Comparison of ENCODE assay signal across 8 cellular contexts in the genomic region with DNA sequence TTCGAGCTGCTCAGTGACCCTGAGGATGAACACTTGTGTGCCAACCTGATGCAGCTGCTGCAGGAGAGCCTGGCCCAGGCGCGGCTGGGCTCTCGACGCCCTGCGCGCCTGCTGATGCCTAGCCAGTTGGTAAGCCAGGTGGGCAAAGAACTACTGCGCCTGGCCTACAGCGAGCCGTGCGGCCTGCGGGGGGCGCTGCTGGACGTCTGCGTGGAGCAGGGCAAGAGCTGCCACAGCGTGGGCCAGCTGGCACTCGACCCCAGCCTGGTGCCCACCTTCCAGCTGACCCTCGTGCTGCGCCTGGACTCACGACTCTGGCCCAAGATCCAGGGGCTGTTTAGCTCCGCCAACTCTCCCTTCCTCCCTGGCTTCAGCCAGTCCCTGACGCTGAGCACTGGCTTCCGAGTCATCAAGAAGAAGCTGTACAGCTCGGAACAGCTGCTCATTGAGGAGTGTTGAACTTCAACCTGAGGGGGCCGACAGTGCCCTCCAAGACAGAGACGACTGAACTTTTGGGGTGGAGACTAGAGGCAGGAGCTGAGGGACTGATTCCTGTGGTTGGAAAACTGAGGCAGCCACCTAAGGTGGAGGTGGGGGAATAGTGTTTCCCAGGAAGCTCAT. TPM values are rescaled to one million over a fixed set of nuclear protein-coding genes. Genes with fewer than 3 reads are reported as not detected.
A peak's percentile ranks its signal among the peaks of the same experiment; 100 is the strongest.
DNase-seq lines count a peak whose midpoint lies in the region; ATAC-seq, FAIRE-seq and TF ChIP-seq lines count a peak whose summit lies in the region.

No MANE protein-coding gene starts in this region.

- H3K9ac ChIP-seq in GM12878 (ENCODE audit: control insufficient read depth, insufficient read depth, low read length) (peak overlapping the region; percentile 93), iPS-18a (ENCODE audit: low read length) (peak overlapping the region; percentile 84)

- peaks cover 12% of the 10 kb centered on the region for H4K20me1 ChIP-seq in GM12878 (ENCODE audit: control insufficient read depth, insufficient read depth)

- H3K27ac Mint-ChIP-seq in CD4-positive, CD25-positive, alpha-beta regulatory T cell: peak overlapping the region; percentile 89 to 98 (median 95)
- peak overlapping the region; percentile 98 for H3K27ac Mint-ChIP-seq in T-helper 1 cell treated with Interleukin-12 subunit alpha and Interleukin-12 subunit beta and Interleukin-4 antibody, amounts not matched to agents 30 μg/mL and 1 μg/mL, for 36 hours

- H3K4me3 Mint-ChIP-seq in CD4-positive, CD25-positive, alpha-beta regulatory T cell: peak overlapping the region; percentile 98
- peak overlapping the region; percentile 96 for H3K4me3 Mint-ChIP-seq in T-helper 1 cell treated with Interleukin-12 subunit alpha and Interleukin-12 subunit beta and Interleukin-4 antibody, amounts not matched to agents 30 μg/mL and 1 μg/mL, for 36 hours

- peak overlapping the region; percentile 62 for H3K4me2 ChIP-seq in GM12878 (ENCODE audit: control insufficient read depth, insufficient read depth)

- H3K27ac ChIP-seq in CD4-positive, CD25-positive, alpha-beta regulatory T cell (ENCODE audit: insufficient read depth, low read length, poor library complexity, severe bottlenecking): peak overlapping the region; percentile 89
- H3K27ac ChIP-seq in GM12878 (ENCODE audit: control insufficient read depth, insufficient read depth): peak overlapping the region; percentile 96
- no peak overlapping the region for H3K27ac ChIP-seq in iPS-18a (ENCODE audit: low read length)
- peak overlapping the region; percentile 97 to 100 (median 99) for H3K27ac ChIP-seq in gastrocnemius medialis

- peak overlapping the region; percentile 88 for H3K4me3 ChIP-seq in CD4-positive, CD25-positive, alpha-beta regulatory T cell (ENCODE audit: low read depth, low read length)
- H3K4me3 ChIP-seq in GM12878: peak overlapping the region; percentile 92
- H3K4me3 ChIP-seq in iPS-18a (ENCODE audit: low read length): peak overlapping the region; percentile 96
- H3K4me3 ChIP-seq in gastrocnemius medialis: peak overlapping the region; percentile 89 to 99 (median 96)

- TF ChIP-seq POLR2A in GM12878 (IDR thresholded peaks at IDR 0.05; ENCODE audit: low read depth, low read length): peak; percentile 70
- peak in 1 of 2 donors; percentile 34 for TF ChIP-seq POLR2A in gastrocnemius medialis (IDR thresholded peaks at IDR 0.05)

- H3K9me3 ChIP-seq in CD4-positive, CD25-positive, alpha-beta regulatory T cell (ENCODE audit: control insufficient read depth in 2 of 2, low read length in 2 of 2): no peaks in the 10 kb centered on the region
- H3K9me3 ChIP-seq in GM12878 (replicated peaks; ENCODE audit: control insufficient read depth, insufficient read depth, low read length) (no peaks in the 10 kb centered on the region), iPS-18a (ENCODE audit: control insufficient read depth, low read depth, low read length) (no peaks in the 10 kb centered on the region), gastrocnemius medialis (no peaks in the 10 kb centered on the region)

- ATAC-seq in CD4-positive, CD25-positive, alpha-beta regulatory T cell (ENCODE audit: low read depth in 2 of 2): peak; percentile 26 to 29
- ATAC-seq in HG03439 (IDR thresholded peaks at IDR 0.05; ENCODE audit: unreplicated experiment) (peak; percentile 2), GM12878 (peak; percentile 50), gastrocnemius medialis (peak; percentile 2 to 17), HG02763 (IDR thresholded peaks at IDR 0.05; ENCODE audit: unreplicated experiment) (no peak)

- no TSS peak for BruUV-seq in GM12878 (replicated peaks; lab: Mats Ljungman, UMichigan)

- TF ChIP-seq EP300 in GM12878 (IDR thresholded peaks at IDR 0.05; ENCODE audit: borderline replicate concordance in 1 of 2, control insufficient read depth in 1 of 2, low read depth in 2 of 2, low read length in 2 of 2): no peak

- intact Hi-C loops in GM12878 (cut with micrococcal nuclease; ENCODE audit: unreplicated experiment) (no loop called here), gastrocnemius medialis (cut with DNase I; ENCODE audit: low total_unique reads) (no loop called here)

- H3K79me2 ChIP-seq in GM12878 (ENCODE audit: control insufficient read depth, insufficient read depth, low read length): peaks cover 39% of the 10 kb centered on the region

- RAD21 ChIA-PET in GM12878 (lab: Charles Lee; ENCODE audit: unreplicated experiment): interaction anchor here (0.6 to 7.8 kb wide), 23 partner anchors 8 to 226 kb away, joined by 3 to 200 read pairs (median 7); no protein-coding TSS in a partner anchor

- H2AFZ ChIP-seq in GM12878 (ENCODE audit: control insufficient read depth, low read depth, low read length): no peak overlapping the region

- H3K9me3 Mint-ChIP-seq in CD4-positive, CD25-positive, alpha-beta regulatory T cell: no peaks in the 10 kb centered on the region
- no peaks in the 10 kb centered on the region for H3K9me3 Mint-ChIP-seq in T-helper 1 cell treated with Interleukin-12 subunit alpha and Interleukin-12 subunit beta and Interleukin-4 antibody, amounts not matched to agents 30 μg/mL and 1 μg/mL, for 36 hours

- no peaks in the 10 kb centered on the region for H3K27me3 ChIP-seq in CD4-positive, CD25-positive, alpha-beta regulatory T cell (ENCODE audit: control insufficient read depth, insufficient read depth, low read length)
- H3K27me3 ChIP-seq in GM12878 (replicated peaks in 1 of 2; ENCODE audit: control insufficient read depth in 2 of 2, insufficient read depth in 2 of 2, low read length in 1 of 2): no peaks in the 10 kb centered on the region
- no peaks in the 10 kb centered on the region for H3K27me3 ChIP-seq in iPS-18a (ENCODE audit: control insufficient read depth, insufficient read depth, low read length)
- H3K27me3 ChIP-seq in gastrocnemius medialis: no peaks in the 10 kb centered on the region

- POLR2A ChIA-PET in GM12878 (lab: Charles Lee): interaction anchor here (0.6 to 13.9 kb wide), 19 partner anchors 9 to 385 kb away, joined by 3 to 267 read pairs (median 11); a partner anchor contains a TSS

- SMC1A ChIA-PET in GM12878 (lab: Charles Lee; ENCODE audit: uncharacterized antibody, unreplicated experiment): interaction anchor here (0.7 to 12.9 kb wide), 28 partner anchors 9 to 226 kb away, joined by 3 to 275 read pairs (median 7); a partner anchor contains a TSS

- in situ Hi-C loops in GM12878 (cut with MboI): no loop called here
- in situ Hi-C loops in gastrocnemius medialis (cut with MboI; ENCODE audit: low sequenced_read_pairs in 4 of 4): loop anchor here in 2 of 4 donors (5.0 to 10.0 kb wide), 3 partner anchors 37 to 52 kb away; no protein-coding TSS in a partner anchor

- peaks cover 37% of the 10 kb centered on the region for H3K4me1 ChIP-seq in CD4-positive, CD25-positive, alpha-beta regulatory T cell (ENCODE audit: control insufficient read depth, insufficient read depth, low read length, poor library complexity, severe bottlenecking)
- peaks cover 12% of the 10 kb centered on the region for H3K4me1 ChIP-seq in GM12878 (ENCODE audit: control insufficient read depth, insufficient read depth, low read length)
- peaks cover 11% of the 10 kb centered on the region for H3K4me1 ChIP-seq in iPS-18a (ENCODE audit: control insufficient read depth, low read depth, low read length)
- peaks cover 15 to 16% of the 10 kb centered on the region in 2 donors for H3K4me1 ChIP-seq in gastrocnemius medialis

- peak; percentile 75 to 84 (median 79) for TF ChIP-seq CTCF in GM12878 (IDR thresholded peaks at IDR 0.05 in 2 of 3, conservative IDR thresholded peaks at IDR 0.05 in 1 of 3; ENCODE audit: control insufficient read depth in 2 of 3, extremely low read depth in 1 of 3, insufficient read depth in 1 of 3, low read depth in 3 of 3, low read length in 3 of 3)
- peak; percentile 84 to 96 (median 91) for TF ChIP-seq CTCF in gastrocnemius medialis (IDR thresholded peaks at IDR 0.05 in 4 of 5, conservative IDR thresholded peaks at IDR 0.05 in 1 of 5)

- peaks cover 21 to 50% (median 29%) of the 10 kb centered on the region in 4 donors for H3K4me1 Mint-ChIP-seq in CD4-positive, CD25-positive, alpha-beta regulatory T cell
- H3K4me1 Mint-ChIP-seq in T-helper 1 cell treated with Interleukin-12 subunit alpha and Interleukin-12 subunit beta and Interleukin-4 antibody, amounts not matched to agents 30 μg/mL and 1 μg/mL, for 36 hours (ENCODE audit: low read depth): peaks cover 51% of the 10 kb centered on the region

- H3K36me3 Mint-ChIP-seq in CD4-positive, CD25-positive, alpha-beta regulatory T cell: peaks cover 20% of the 10 kb centered on the region
- peaks cover 28% of the 10 kb centered on the region for H3K36me3 Mint-ChIP-seq in T-helper 1 cell treated with Interleukin-12 subunit alpha and Interleukin-12 subunit beta and Interleukin-4 antibody, amounts not matched to agents 30 μg/mL and 1 μg/mL, for 36 hours (ENCODE audit: low read depth)

- CTCF ChIA-PET in GM12878 (lab: Yijun Ruan, JAX): interaction anchor here (0.8 to 11.3 kb wide), 29 partner anchors 10 to 226 kb away, joined by 3 to 275 read pairs (median 7); a partner anchor contains a TSS

- 0% methylated on average over 26 of the region's 26 CpGs for WGBS in GM12878 (ENCODE audit: insufficient coverage, insufficient replicate concordance, low lambda C conversion rate, missing lambda C conversion rate)

- H3K27me3 Mint-ChIP-seq in CD4-positive, CD25-positive, alpha-beta regulatory T cell: no peaks in the 10 kb centered on the region
- no peaks in the 10 kb centered on the region for H3K27me3 Mint-ChIP-seq in T-helper 1 cell treated with Interleukin-12 subunit alpha and Interleukin-12 subunit beta and Interleukin-4 antibody, amounts not matched to agents 30 μg/mL and 1 μg/mL, for 36 hours (ENCODE audit: low read depth)

- FAIRE-seq in GM12878 (lab: Jason Lieb, UNC): no peak

- DNase-seq in CD4-positive, CD25-positive, alpha-beta regulatory T cell: peak; percentile 55 to 81 (median 77)
- DNase-seq in GM12878 (ENCODE audit: low read depth, low spot score) (no peak), gastrocnemius medialis (peak; percentile 72 to 92), SIG-M5 treated with dmso at 0.1 percent for 504 hours (lab: John Stamatoyannopoulos, UW; ENCODE audit: unreplicated experiment) (no peak)

- TF ChIP-seq RAD21 in GM12878 (IDR thresholded peaks at IDR 0.05; ENCODE audit: insufficient read depth, low read depth, low read length): peak; percentile 58

- peaks cover 7% of the 10 kb centered on the region for H3K36me3 ChIP-seq in CD4-positive, CD25-positive, alpha-beta regulatory T cell (ENCODE audit: control insufficient read depth, insufficient read depth, low read length)
- H3K36me3 ChIP-seq in GM12878 (ENCODE audit: control insufficient read depth in 2 of 2, insufficient read depth in 2 of 2, low read length in 1 of 2) (peaks cover 2 to 8% of the 10 kb centered on the region in 2 experiments), iPS-18a (ENCODE audit: control insufficient read depth, low read depth, low read length) (no peaks in the 10 kb centered on the region), gastrocnemius medialis (peaks cover 5 to 22% of the 10 kb centered on the region in 2 donors)

RNA-seq across cellular contexts. Expression of a gene that starts 1.1 kb away (rescaled TPM):
- total RNA-seq in CD4-positive, CD25-positive, alpha-beta regulatory T cell: 403 TPM
- polyA plus RNA-seq in CD4-positive, CD25-positive, alpha-beta regulatory T cell: 100 to 1,000 TPM in 1 of 4 donors, 10 to 100 TPM in 3; 62.1 to 123 (median 76.6) TPM
- 278 and 329 TPM in 2 replicates for total RNA-seq in GM12878 (2013; cell fraction: nucleolus; rRNA removed)
- total RNA-seq in GM12878 (2014; rRNA removed) (227 and 228 TPM in 2 replicates), GM12878 (2014; rRNA removed; fragmentation: Illumina TruSeq; extraction: Trizol) (75.4 and 76.9 TPM in 2 replicates), GM12878 (2021) (192 and 210 TPM in 2 replicates), gastrocnemius medialis (100 to 1,000 TPM; 296 to 667 (median 319) TPM)
- polyA plus RNA-seq in GM12878 (2011; ENCODE audit: low read depth): 31.9 TPM
- polyA plus RNA-seq in GM12878 (2011; rRNA removed) (181 and 277 TPM in 2 replicates), GM12878 (2014; fragmentation: Illumina TruSeq; extraction: Trizol) (35.2 and 44.5 TPM in 2 replicates), GM12878 (2014; fragmentation: Nextera tagmentation; extraction: Ambion mirVana) (1 to 10 TPM; 2.1 to 5.0 TPM), GM12878 (2014; rRNA removed) (174 and 190 TPM in 2 replicates), GM12878 (2016; fragmentation: Nextera tagmentation; extraction: Ambion mirVana) (100 to 1,000 TPM; 245 to 268 TPM)
- polyA plus RNA-seq in GM12878 (2011; cell fraction: cytosol; rRNA removed): 307 and 319 TPM in 2 replicates
- polyA plus RNA-seq in GM12878 (2011; cell fraction: nucleus; rRNA removed): 445 and 463 TPM in 2 replicates
- polyA plus RNA-seq in GM12878 (2012): 108 and 193 TPM in 2 replicates
- 219 and 366 TPM in 2 replicates for polyA minus RNA-seq in GM12878 (2011; rRNA and poly(A)+ RNA removed)
- polyA minus RNA-seq in GM12878 (2011; cell fraction: cytosol; rRNA and poly(A)+ RNA removed): 187 and 217 TPM in 2 replicates
- 480 and 614 TPM in 2 replicates for polyA minus RNA-seq in GM12878 (2011; cell fraction: nucleus; rRNA and poly(A)+ RNA removed)

RNA-seq across cellular contexts. Expression of a gene that starts 58.8 kb away (rescaled TPM):
- 25.2 TPM for total RNA-seq in CD4-positive, CD25-positive, alpha-beta regulatory T cell
- polyA plus RNA-seq in CD4-positive, CD25-positive, alpha-beta regulatory T cell: 10 to 100 TPM; 20.5 to 28.8 (median 27.2) TPM
- total RNA-seq in GM12878 (2013; cell fraction: nucleolus; rRNA removed): 63.6 and 65.4 TPM in 2 replicates
- total RNA-seq in GM12878 (2014; rRNA removed) (23.3 and 32.9 TPM in 2 replicates), GM12878 (2014; rRNA removed; fragmentation: Illumina TruSeq; extraction: Trizol) (40.4 and 41.9 TPM in 2 replicates), GM12878 (2021) (37.7 and 37.9 TPM in 2 replicates), gastrocnemius medialis (10 to 100 TPM; 26.1 to 31.1 (median 29.6) TPM)
- polyA plus RNA-seq in GM12878 (2011; ENCODE audit: low read depth): 40.5 TPM
- polyA plus RNA-seq in GM12878 (2011; rRNA removed) (80.6 and 113 TPM in 2 replicates), GM12878 (2014; fragmentation: Illumina TruSeq; extraction: Trizol) (62.2 and 83.1 TPM in 2 replicates), GM12878 (2014; fragmentation: Nextera tagmentation; extraction: Ambion mirVana) (10 to 100 TPM; 41.6 to 49.9 TPM), GM12878 (2014; rRNA removed) (40.8 and 40.9 TPM in 2 replicates), GM12878 (2016; fragmentation: Nextera tagmentation; extraction: Ambion mirVana) (10 to 100 TPM; 43.8 to 47.2 TPM)
- polyA plus RNA-seq in GM12878 (2011; cell fraction: cytosol; rRNA removed): 49.9 and 54.1 TPM in 2 replicates
- 40.7 and 40.9 TPM in 2 replicates for polyA plus RNA-seq in GM12878 (2011; cell fraction: nucleus; rRNA removed)
- polyA plus RNA-seq in GM12878 (2012): 35.0 and 40.2 TPM in 2 replicates
- 86.5 and 91.9 TPM in 2 replicates for polyA minus RNA-seq in GM12878 (2011; rRNA and poly(A)+ RNA removed)
- polyA minus RNA-seq in GM12878 (2011; cell fraction: cytosol; rRNA and poly(A)+ RNA removed): 35.2 and 35.7 TPM in 2 replicates
- 27.3 and 33.8 TPM in 2 replicates for polyA minus RNA-seq in GM12878 (2011; cell fraction: nucleus; rRNA and poly(A)+ RNA removed)

RNA-seq across cellular contexts. Expression of a gene that starts 59.0 kb away (rescaled TPM):
- 86.6 TPM for total RNA-seq in CD4-positive, CD25-positive, alpha-beta regulatory T cell
- 100 to 1,000 TPM; 282 to 361 (median 288) TPM for polyA plus RNA-seq in CD4-positive, CD25-positive, alpha-beta regulatory T cell
- 59.7 and 67.5 TPM in 2 replicates for total RNA-seq in GM12878 (2013; cell fraction: nucleolus; rRNA removed)
- 69.0 and 78.1 TPM in 2 replicates for total RNA-seq in GM12878 (2014; rRNA removed)
- 80.2 and 80.3 TPM in 2 replicates for total RNA-seq in GM12878 (2014; rRNA removed; fragmentation: Illumina TruSeq; extraction: Trizol)
- 66.9 and 72.7 TPM in 2 replicates for total RNA-seq in GM12878 (2021)
- 72.2 TPM for polyA plus RNA-seq in GM12878 (2011; ENCODE audit: low read depth)
- polyA plus RNA-seq in GM12878 (2011; rRNA removed): 191 and 233 TPM in 2 replicates
- polyA plus RNA-seq in GM12878 (2011; cell fraction: cytosol; rRNA removed): 67.3 and 70.7 TPM in 2 replicates
- 29.0 and 44.9 TPM in 2 replicates for polyA plus RNA-seq in GM12878 (2011; cell fraction: nucleus; rRNA removed)
- polyA plus RNA-seq in GM12878 (2012): 93.4 and 116 TPM in 2 replicates
- polyA plus RNA-seq in GM12878 (2014; fragmentation: Illumina TruSeq; extraction: Trizol): 79.5 and 97.5 TPM in 2 replicates
- 100 to 1,000 TPM; 178 to 208 TPM for polyA plus RNA-seq in GM12878 (2014; fragmentation: Nextera tagmentation; extraction: Ambion mirVana)
- polyA plus RNA-seq in GM12878 (2014; rRNA removed): 89.1 and 123 TPM in 2 replicates
- 100 to 1,000 TPM; 145 to 153 TPM for polyA plus RNA-seq in GM12878 (2016; fragmentation: Nextera tagmentation; extraction: Ambion mirVana)
- polyA minus RNA-seq in GM12878 (2011; rRNA and poly(A)+ RNA removed): 39.7 TPM in 2 replicates
- 9.9 and 13.9 TPM in 2 replicates for polyA minus RNA-seq in GM12878 (2011; cell fraction: cytosol; rRNA and poly(A)+ RNA removed)
- polyA minus RNA-seq in GM12878 (2011; cell fraction: nucleus; rRNA and poly(A)+ RNA removed): 7.0 and 7.7 TPM in 2 replicates
- total RNA-seq in gastrocnemius medialis: 100 to 1,000 TPM in 2 of 4 donors, 10 to 100 TPM in 2; 70.9 to 168 (median 105) TPM

Comparison
In these comparisons a context has a peak if more than half of its experiments do, and no peak if none do; other contexts are left out.
1. DNase-seq: peak in CD4-positive, CD25-positive, alpha-beta regulatory T cell (3 of 3) and gastrocnemius medialis (2 of 2); none in GM12878 (single experiment) and SIG-M5 treated with dmso at 0.1 percent for 504 hours (single experiment).
2. Peak in every context shown above with its lines, with median percentiles within 50 percentile points of each other: H3K4me3 ChIP-seq.